In genomic region chr2:149741646-149742045, GRCh38 we compare ENCODE assay signal across 17 cellular contexts.
DNase-seq lines count a peak whose midpoint lies in the region; ATAC-seq and TF ChIP-seq lines count a peak whose summit lies in the region.
"Had no signal": no experiment of that assay in that cellular context is flagged by ENCODE, and none has a peak within 500 bp of the region (broad histone marks: within the 10 kb centered on the region; RNA-seq: fewer than 3 reads in every experiment).

No MANE protein-coding gene starts in this region.

- CTCF ChIA-PET in PC-3 (lab: Charles Lee) = interaction anchor here (0.5 kb wide), 1 partner anchor 250 kb away, joined by 13 read pairs; no protein-coding TSS in a partner anchor

- in situ Hi-C loops in Caki2 (cut with HindIII; ENCODE audit: low pct_unique_long_range_greater_than_20kb, low sequenced_read_pairs) = no loop called here

- H3K9ac ChIP-seq in PC-3 (ENCODE audit: low read length) = no peak overlapping the region

- H3K36me3 ChIP-seq in PC-3 (ENCODE audit: low read depth, low read length) (no peaks in the 10 kb centered on the region), Peyer's patch (no peaks in the 10 kb centered on the region)
- H3K36me3 ChIP-seq: ovary had no signal

- TF ChIP-seq POLR2A in Peyer's patch (IDR thresholded peaks at IDR 0.05) = no peak

- no peak overlapping the region for H3K4me3 Mint-ChIP-seq in nephron
- no peak overlapping the region for H3K4me3 Mint-ChIP-seq in activated naive CD8-positive, alpha-beta T cell treated with anti-CD3 and anti-CD28 coated beads for 36 hours
- H3K4me3 Mint-ChIP-seq: CD14-positive monocyte; stimulated activated naive B cell treated with anti-CD40 and anti-IgM and Interleukin-4, amounts not matched to agents 10 μg/mL and 1 μg/mL and 100 μg/mL, for 72 hours had no signal

- H3K27me3 ChIP-seq in PC-3 (ENCODE audit: low read length) (no peaks in the 10 kb centered on the region), Peyer's patch (no peaks in the 10 kb centered on the region), right cardiac atrium (ENCODE audit: control insufficient read depth, insufficient read depth) (no peaks in the 10 kb centered on the region)
- H3K27me3 ChIP-seq: hepatocyte, ovary had no signal

- peaks cover 6% of the 10 kb centered on the region for H3K9me3 Mint-ChIP-seq in nephron
- H3K9me3 Mint-ChIP-seq in activated naive CD8-positive, alpha-beta T cell treated with anti-CD3 and anti-CD28 coated beads for 36 hours = no peaks in the 10 kb centered on the region
- H3K9me3 Mint-ChIP-seq: stimulated activated naive B cell treated with anti-CD40 and anti-IgM and Interleukin-4, amounts not matched to agents 10 μg/mL and 1 μg/mL and 100 μg/mL, for 72 hours had no signal

- H3K4me3 ChIP-seq in PC-3 (ENCODE audit: low read length) (no peak overlapping the region), Peyer's patch (no peak overlapping the region), right cardiac atrium (ENCODE audit: low read length) (no peak overlapping the region)
- H3K4me3 ChIP-seq: hepatocyte, lung, ovary had no signal

- H4K20me1 ChIP-seq in PC-3 (ENCODE audit: low read length) = no peaks in the 10 kb centered on the region

- peaks cover 6% of the 10 kb centered on the region for H3F3A ChIP-seq in PC-3 (ENCODE audit: low read length, unreplicated experiment)

- DNase-seq in Caki2 (ENCODE audit: low read depth) (peak; percentile 76), PC-3 (peak; percentile 60), dermis blood vessel endothelial cell (peak; percentile 24), Peyer's patch (no peak), right cardiac atrium (no peak)
- no peak for DNase-seq in activated naive CD8-positive, alpha-beta T cell treated with anti-CD3 and anti-CD28 coated beads for 36 hours
- DNase-seq: activated CD4-positive, CD25-positive, alpha-beta regulatory T cell; NCI-H187 treated with DMSO at 0.1 percent for 48 hours; NCI-H82; ovary; stimulated activated CD4-positive, alpha-beta T cell treated with anti-CD3 and anti-CD28 coated beads, Interleukin-2, amount 100 ng/mL, for 24 hours; stimulated activated naive B cell treated with anti-CD40 and anti-IgM and Interleukin-4, amounts not matched to agents 10 μg/mL and 1 μg/mL and 100 μg/mL, for 72 hours had no signal

- TF ChIP-seq CTCF in PC-3 (conservative IDR thresholded peaks at IDR 0.05; ENCODE audit: low read depth, low read length) (no peak), nephron (IDR thresholded peaks at IDR 0.05; ENCODE audit: unreplicated experiment in 3 of 3) (no peak), Peyer's patch (IDR thresholded peaks at IDR 0.05) (no peak)

- peaks cover 39% of the 10 kb centered on the region for H3K4me1 ChIP-seq in PC-3 (ENCODE audit: insufficient read depth, low read length)
- no peaks in the 10 kb centered on the region for H3K4me1 ChIP-seq in Peyer's patch
- no peaks in the 10 kb centered on the region for H3K4me1 ChIP-seq in right cardiac atrium (ENCODE audit: control insufficient read depth, insufficient read depth, low read length)

- H3K9me3 ChIP-seq in PC-3 (ENCODE audit: low read length) (no peaks in the 10 kb centered on the region), Peyer's patch (no peaks in the 10 kb centered on the region), right cardiac atrium (ENCODE audit: control insufficient read depth, low read length) (no peaks in the 10 kb centered on the region)
- H3K9me3 ChIP-seq: ovary had no signal

- H3K27ac Mint-ChIP-seq in nephron = peak overlapping the region in 2 of 3 experiments; percentile 26
- no peak overlapping the region for H3K27ac Mint-ChIP-seq in activated naive CD8-positive, alpha-beta T cell treated with anti-CD3 and anti-CD28 coated beads for 36 hours
- H3K27ac Mint-ChIP-seq: CD14-positive monocyte; stimulated activated naive B cell treated with anti-CD40 and anti-IgM and Interleukin-4, amounts not matched to agents 10 μg/mL and 1 μg/mL and 100 μg/mL, for 72 hours had no signal

- H3K36me3 Mint-ChIP-seq in nephron (ENCODE audit: low read depth) = no peaks in the 10 kb centered on the region
- no peaks in the 10 kb centered on the region for H3K36me3 Mint-ChIP-seq in activated naive CD8-positive, alpha-beta T cell treated with anti-CD3 and anti-CD28 coated beads for 36 hours
- H3K36me3 Mint-ChIP-seq: CD14-positive monocyte; stimulated activated naive B cell treated with anti-CD40 and anti-IgM and Interleukin-4, amounts not matched to agents 10 μg/mL and 1 μg/mL and 100 μg/mL, for 72 hours had no signal

- H3K4me1 Mint-ChIP-seq in nephron = peaks cover 42% of the 10 kb centered on the region
- no peaks in the 10 kb centered on the region for H3K4me1 Mint-ChIP-seq in activated naive CD8-positive, alpha-beta T cell treated with anti-CD3 and anti-CD28 coated beads for 36 hours
- H3K4me1 Mint-ChIP-seq: CD14-positive monocyte; stimulated activated naive B cell treated with anti-CD40 and anti-IgM and Interleukin-4, amounts not matched to agents 10 μg/mL and 1 μg/mL and 100 μg/mL, for 72 hours had no signal

- no TSS peak for BruUV-seq in PC-3 (replicated peaks; lab: Mats Ljungman, UMichigan)

- 79% methylated on average over 1 of the region's 1 CpG for WGBS in right cardiac atrium

- ATAC-seq in PC-3 = peak; percentile 17; the same call in 1 of the 2 replicates
- no peak for ATAC-seq in right cardiac atrium
- no peak for ATAC-seq in HG03354 (IDR thresholded peaks at IDR 0.05; ENCODE audit: poor library complexity, severe bottlenecking, unreplicated experiment)
- ATAC-seq: stimulated activated naive B cell treated with anti-CD40 and anti-IgM and Interleukin-4, amounts not matched to agents 10 μg/mL and 1 μg/mL and 100 μg/mL, for 72 hours had no signal

- POLR2A ChIA-PET in PC-3 (lab: Charles Lee; ENCODE audit: unreplicated experiment) = no interaction called here

- no peaks in the 10 kb centered on the region for H3K79me2 ChIP-seq in PC-3 (ENCODE audit: low read length)
- H3K79me2 ChIP-seq: hepatocyte had no signal

- no peaks in the 10 kb centered on the region for H3K9me2 ChIP-seq in PC-3 (replicated peaks; ENCODE audit: low read length)

- no peak overlapping the region for H3K4me2 ChIP-seq in PC-3 (ENCODE audit: low read length)
- H3K4me2 ChIP-seq: hepatocyte had no signal

- H3K27ac ChIP-seq in PC-3 (ENCODE audit: low read length) = no peak overlapping the region
- no peak overlapping the region for H3K27ac ChIP-seq in Peyer's patch
- H3K27ac ChIP-seq in right cardiac atrium (ENCODE audit: low read length) = no peak overlapping the region
- H3K27ac ChIP-seq: hepatocyte, ovary had no signal

- intact Hi-C loops in PC-3 (cut with micrococcal nuclease) (no loop called here), right cardiac atrium (cut with DNase I) (no loop called here)

- H2AFZ ChIP-seq in PC-3 (ENCODE audit: low read length) = no peak overlapping the region
- H2AFZ ChIP-seq: hepatocyte had no signal

- H3K27me3 Mint-ChIP-seq in nephron (ENCODE audit: low read depth) = no peaks in the 10 kb centered on the region
- H3K27me3 Mint-ChIP-seq in activated naive CD8-positive, alpha-beta T cell treated with anti-CD3 and anti-CD28 coated beads for 36 hours = peaks cover 5% of the 10 kb centered on the region
- H3K27me3 Mint-ChIP-seq: stimulated activated naive B cell treated with anti-CD40 and anti-IgM and Interleukin-4, amounts not matched to agents 10 μg/mL and 1 μg/mL and 100 μg/mL, for 72 hours had no signal

Comparison
In these comparisons a context has a peak if more than half of its experiments do, and no peak if none do; other contexts are left out.
1. DNase-seq: peak in Caki2 (single experiment), PC-3 (single experiment) and dermis blood vessel endothelial cell (single experiment); none in Peyer's patch (0 of 3), activated naive CD8-positive, alpha-beta T cell treated with anti-CD3 and anti-CD28 coated beads for 36 hours (single experiment) and right cardiac atrium (0 of 3).